Comparison of ENCODE assay signal across 14 cellular contexts in genomic region chr2:127145255-127145899, GRCh38. TPM values are rescaled to one million over a fixed set of nuclear protein-coding genes. Genes with fewer than 3 reads are reported as not detected.
DNase-seq lines count a peak whose midpoint lies in the region; ATAC-seq and TF ChIP-seq lines count a peak whose summit lies in the region.
"Had no signal": no experiment of that assay in that cellular context is flagged by ENCODE, and none has a peak within 500 bp of the region (broad histone marks: within the 10 kb centered on the region; RNA-seq: fewer than 3 reads in every experiment).

No MANE protein-coding gene starts in this region.

- H3K9me3 Mint-ChIP-seq in activated naive CD4-positive, alpha-beta T cell treated with anti-CD3 and anti-CD28 coated beads for 36 hours, result no peaks in the 10 kb centered on the region

- POLR2A ChIA-PET in IMR-90 (lab: Charles Lee; ENCODE audit: unreplicated experiment), result no interaction called here

- no peak overlapping the region for H3K23ac ChIP-seq in IMR-90 (ENCODE audit: low read depth, low read length)

- H3K56ac ChIP-seq in IMR-90 (ENCODE audit: extremely low read depth, insufficient read depth, low read length), result no peak overlapping the region

- DNase-seq in IMR-90 (peak; percentile 27), astrocyte of the spinal cord (ENCODE audit: low read depth, low spot score) (peak; percentile 33), iris pigment epithelial cell (ENCODE audit: low read depth) (peak; percentile 15), suprapubic skin (ENCODE audit: low spot score in 2 of 2) (no peak), left lung (no peak), T-helper 1 cell (no peak)
- DNase-seq in activated naive CD4-positive, alpha-beta T cell treated with anti-CD3 and anti-CD28 coated beads for 36 hours, result no peak
- DNase-seq: activated CD4-positive, alpha-beta T cell treated with anti-CD3 and anti-CD28 coated beads for 1 hour; naive thymus-derived CD4-positive, alpha-beta T cell; NCI-H1092; NCI-H446 treated with DMSO at 0.1 percent for 48 hours; spleen had no signal

- H3K9ac ChIP-seq in IMR-90 (ENCODE audit: low read depth, low read length), result no peak overlapping the region

- BruUV-seq in IMR-90 (replicated peaks; lab: Mats Ljungman, UMichigan), result no TSS peak

- H3K9me3 ChIP-seq in IMR-90 (ENCODE audit: control insufficient read depth, insufficient read depth, low read length), result no peaks in the 10 kb centered on the region
- H3K9me3 ChIP-seq in suprapubic skin, result no peaks in the 10 kb centered on the region
- no peaks in the 10 kb centered on the region for H3K9me3 ChIP-seq in left lung
- H3K9me3 ChIP-seq: SJCRH30 had no signal

- peak overlapping the region; percentile 77 for H3K4ac ChIP-seq in IMR-90 (ENCODE audit: low read depth, low read length)

- ATAC-seq in IMR-90 (ENCODE audit: low read depth) (no peak), left lung (no peak)
- ATAC-seq: GM12878; naive thymus-derived CD4-positive, alpha-beta T cell had no signal

- no peak for TF ChIP-seq POLR2A in IMR-90 (IDR thresholded peaks at IDR 0.05; ENCODE audit: low read depth, low read length)
- no peak for TF ChIP-seq POLR2A in suprapubic skin (IDR thresholded peaks at IDR 0.05)

- 0 out of 2 replicates have a peak overlapping the region, but pooled peaks have one; percentile 38 for H3K14ac ChIP-seq in IMR-90 (replicated peaks; ENCODE audit: low read depth, low read length)

- H3K27me3 ChIP-seq in IMR-90 (ENCODE audit: control insufficient read depth, insufficient read depth, low read length), result no peaks in the 10 kb centered on the region
- no peaks in the 10 kb centered on the region for H3K27me3 ChIP-seq in suprapubic skin
- no peaks in the 10 kb centered on the region for H3K27me3 ChIP-seq in left lung
- H3K27me3 ChIP-seq: SJCRH30, spleen had no signal

- no peak overlapping the region for H3K4me3 Mint-ChIP-seq in activated naive CD4-positive, alpha-beta T cell treated with anti-CD3 and anti-CD28 coated beads for 36 hours
- H3K4me3 Mint-ChIP-seq: naive thymus-derived CD4-positive, alpha-beta T cell had no signal

- peak overlapping the region; percentile 3; the same call in 1 of the 2 replicates for H3K18ac ChIP-seq in IMR-90 (ENCODE audit: low read depth, low read length)

- TF ChIP-seq CTCF in IMR-90 (conservative IDR thresholded peaks at IDR 0.05; ENCODE audit: low read depth, low read length) (no peak), astrocyte of the spinal cord (IDR thresholded peaks at IDR 0.05; ENCODE audit: low read depth, low read length) (no peak), suprapubic skin (IDR thresholded peaks at IDR 0.05) (no peak), left lung (IDR thresholded peaks at IDR 0.05) (no peak)

- CTCF ChIA-PET in IMR-90 (lab: Yijun Ruan, JAX), result interaction anchor here (0.5 to 1.7 kb wide), 2 partner anchors 9 to 56 kb away, joined by 4 to 6 read pairs; no protein-coding TSS in a partner anchor
- CTCF ChIA-PET in activated naive CD4-positive, alpha-beta T cell treated with anti-CD3 and anti-CD28 coated beads for 36 hours (lab: Charles Lee), result no interaction called here

- peak overlapping the region; percentile 44; the same call in 1 of the 3 replicates for H2BK15ac ChIP-seq in IMR-90 (ENCODE audit: low read depth, low read length)

- 0 out of 4 replicates have a peak, but pooled peaks cover 0 to 3% of the 10 kb centered on the region in 2 experiments for H3K79me1 ChIP-seq in IMR-90 (ENCODE audit: low read depth in 1 of 2, low read length in 2 of 2)

- no peak overlapping the region for H2AFZ ChIP-seq in IMR-90 (replicated peaks; ENCODE audit: low read length, poor library complexity)

- no peak for TF ChIP-seq RAD21 in IMR-90 (IDR thresholded peaks at IDR 0.05; ENCODE audit: low read length)

- H4K20me1 ChIP-seq in IMR-90 (ENCODE audit: insufficient read depth, low read length), result no peaks in the 10 kb centered on the region

- peaks cover 16% of the 10 kb centered on the region for H3K9me1 ChIP-seq in IMR-90 (ENCODE audit: insufficient read depth, low read length)

- no peak overlapping the region for H3K27ac ChIP-seq in IMR-90 (ENCODE audit: insufficient read depth, low read length)
- peak overlapping the region; percentile 61 for H3K27ac ChIP-seq in suprapubic skin
- no peak overlapping the region for H3K27ac ChIP-seq in left lung
- H3K27ac ChIP-seq: SJCRH30 had no signal

- H3K4me3 ChIP-seq in IMR-90 (ENCODE audit: insufficient read depth, low read depth, low read length), result no peak overlapping the region
- H3K4me3 ChIP-seq in astrocyte of the spinal cord (ENCODE audit: low read depth, low read length), result no peak overlapping the region
- H3K4me3 ChIP-seq in suprapubic skin, result no peak overlapping the region
- H3K4me3 ChIP-seq in left lung, result no peak overlapping the region
- H3K4me3 ChIP-seq: GM12878, SJCRH30, spleen had no signal

- H2AK5ac ChIP-seq in IMR-90 (ENCODE audit: low read depth, low read length), result peak overlapping the region; percentile 67

- H3K4me1 Mint-ChIP-seq in activated naive CD4-positive, alpha-beta T cell treated with anti-CD3 and anti-CD28 coated beads for 36 hours (ENCODE audit: low read depth), result no peaks in the 10 kb centered on the region

- in situ Hi-C loops in IMR-90 (cut with MboI; ENCODE audit: low sequenced_read_pairs) (no loop called here), astrocyte of the spinal cord (cut with HindIII; ENCODE audit: low sequenced_read_pairs) (no loop called here)

- intact Hi-C loops in IMR-90 (cut with micrococcal nuclease), result loop anchor here (2.0 to 5.0 kb wide), 2 partner anchors 39 to 63 kb away; partner anchors contain the start of gene BIN1
- intact Hi-C loops in left lung (cut with DNase I), result no loop called here
- intact Hi-C loops in activated naive CD4-positive, alpha-beta T cell treated with anti-CD3 and anti-CD28 coated beads for 36 hours (cut with micrococcal nuclease), result no loop called here

- H3K36me3 Mint-ChIP-seq in activated naive CD4-positive, alpha-beta T cell treated with anti-CD3 and anti-CD28 coated beads for 36 hours (ENCODE audit: low read depth), result no peaks in the 10 kb centered on the region
- H3K36me3 Mint-ChIP-seq: naive thymus-derived CD4-positive, alpha-beta T cell had no signal

- H2BK120ac ChIP-seq in IMR-90 (ENCODE audit: low read depth, low read length), result peak overlapping the region; percentile 62

- dilution Hi-C loops in IMR-90 (cut with HindIII; ENCODE audit: low sequenced_read_pairs, unreplicated experiment), result no loop called here

- no peak overlapping the region for H3K4me2 ChIP-seq in IMR-90 (ENCODE audit: low read depth, low read length)

- no peak for TF ChIP-seq EP300 in suprapubic skin (IDR thresholded peaks at IDR 0.05)

- H3K27me3 Mint-ChIP-seq in activated naive CD4-positive, alpha-beta T cell treated with anti-CD3 and anti-CD28 coated beads for 36 hours (ENCODE audit: low read depth), result no peaks in the 10 kb centered on the region

- peak overlapping the region; percentile 50; the same call in 1 of the 2 replicates for H4K91ac ChIP-seq in IMR-90 (ENCODE audit: insufficient read depth, low read depth, low read length)

- no peak overlapping the region for H4K8ac ChIP-seq in IMR-90 (ENCODE audit: low read depth in 2 of 2, low read length in 2 of 2)

- H2BK20ac ChIP-seq in IMR-90 (ENCODE audit: low read depth, low read length), result no peak overlapping the region

- WGBS in IMR-90 (ENCODE audit: extremely low coverage in 2 of 2, insufficient read length in 1 of 2), 2 experiments, result no CpG with 5 or more reads among the region's 1 CpG
- 45% methylated on average over 1 of the region's 1 CpG for WGBS in suprapubic skin

- no peak overlapping the region for H3K27ac Mint-ChIP-seq in activated naive CD4-positive, alpha-beta T cell treated with anti-CD3 and anti-CD28 coated beads for 36 hours

- H3K4me1 ChIP-seq in IMR-90 (ENCODE audit: control insufficient read depth, insufficient read depth, low read length), result peaks cover 17% of the 10 kb centered on the region
- H3K4me1 ChIP-seq in suprapubic skin, result peaks cover 27% of the 10 kb centered on the region
- no peaks in the 10 kb centered on the region for H3K4me1 ChIP-seq in left lung

- no peaks in the 10 kb centered on the region for H3K36me3 ChIP-seq in IMR-90 (ENCODE audit: control insufficient read depth, insufficient read depth, low read length)
- H3K36me3 ChIP-seq in suprapubic skin, result no peaks in the 10 kb centered on the region
- H3K36me3 ChIP-seq in left lung, result no peaks in the 10 kb centered on the region
- H3K36me3 ChIP-seq: SJCRH30, spleen had no signal

- H2AK9ac ChIP-seq in IMR-90 (replicated peaks; ENCODE audit: low read depth, low read length, poor library complexity), result no peak overlapping the region

- H2BK5ac ChIP-seq in IMR-90 (ENCODE audit: low read depth, low read length, poor library complexity, severe bottlenecking), result no peak overlapping the region

- no peak overlapping the region for H4K5ac ChIP-seq in IMR-90 (ENCODE audit: low read depth, low read length)

TF ChIP-seq in IMR-90, 13 proteins besides CTCF, POLR2A, EP300 and RAD21:
- TF ChIP-seq NFE2L2 (IDR thresholded peaks at IDR 0.05; ENCODE audit: low read depth, low read length), result peak; percentile 53; the same call in 1 of the 2 replicates
- no peak for TF ChIP-seq MAZ (IDR thresholded peaks at IDR 0.05; ENCODE audit: borderline replicate concordance, low read depth, low read length)
- TF ChIP-seq RFX5 (IDR thresholded peaks at IDR 0.05; ENCODE audit: low read depth, low read length), result no peak

RNA-seq across cellular contexts. Expression of gene BIN1, which starts 38.4 kb away (rescaled TPM):
- 18.1 and 19.7 TPM in 2 replicates for total RNA-seq in IMR-90 (2012; rRNA removed)
- 25.7 and 26.4 TPM in 2 replicates for polyA plus RNA-seq in IMR-90 (2012; rRNA removed)
- 18.6 and 33.9 TPM in 2 replicates for polyA plus RNA-seq in IMR-90 (2012; cell fraction: cytosol; rRNA removed)
- polyA plus RNA-seq in IMR-90 (2012; cell fraction: nucleus; rRNA removed; ENCODE audit: low replicate concordance), result 48.9 and 50.9 TPM in 2 replicates
- total RNA-seq in suprapubic skin, result 10 to 100 TPM in 1 of 4 donors, 1 to 10 TPM in 3; 5.6 to 13.3 (median 8.8) TPM
- total RNA-seq in left lung, result 10 to 100 TPM; 32.0 to 36.0 TPM
- 10 to 100 TPM; 50.4 to 51.1 TPM for total RNA-seq in activated naive CD4-positive, alpha-beta T cell treated with anti-CD3 and anti-CD28 coated beads for 36 hours

Comparison
In these comparisons a context has a peak if more than half of its experiments do, and no peak if none do; other contexts are left out.
1. DNase-seq: peak in IMR-90 (single experiment), astrocyte of the spinal cord (single experiment) and iris pigment epithelial cell (single experiment); none in suprapubic skin (0 of 2), left lung (0 of 2), T-helper 1 cell (0 of 5) and activated naive CD4-positive, alpha-beta T cell treated with anti-CD3 and anti-CD28 coated beads for 36 hours (single experiment).